14 cellular contexts compared by ENCODE assay signal in genomic region chr16:89981414-89981813, GRCh38.
A peak's percentile ranks its signal among the peaks of the same experiment; 100 is the strongest.
DNase-seq lines count a peak whose midpoint lies in the region; ATAC-seq and TF ChIP-seq lines count a peak whose summit lies in the region.
"Had no signal": no experiment of that assay in that cellular context is flagged by ENCODE, and none has a peak within 500 bp of the region (broad histone marks: within the 10 kb centered on the region; RNA-seq: fewer than 3 reads in every experiment).

No MANE protein-coding gene starts in this region.

- peaks cover 35% of the 10 kb centered on the region for H3K4me1 ChIP-seq in OCI-LY3 (ENCODE audit: low read length)

- no peaks in the 10 kb centered on the region for H3K9me3 ChIP-seq in OCI-LY3 (ENCODE audit: insufficient read depth, low read length)
- H3K9me3 ChIP-seq: spleen had no signal

- peak overlapping the region; percentile 48; the same call in 1 of the 2 replicates for H3K9ac ChIP-seq in OCI-LY3 (ENCODE audit: low read length)

- peak; percentile 30 to 58 for DNase-seq in activated CD4-positive, alpha-beta T cell treated with anti-CD3 and anti-CD28 coated beads, Interleukin-2, amount 50 U/mL, for 48 hours
- no peak for DNase-seq in activated CD4-positive, alpha-beta T cell treated with anti-CD3 and anti-CD28 coated beads, Interleukin-2, amount 50 U/mL, for 4 hours
- peak; percentile 43 for DNase-seq in stimulated activated CD8-positive, alpha-beta memory T cell treated with anti-CD3 and anti-CD28 coated beads, Interleukin-4, amount 100 ng/mL, for 48 hours
- DNase-seq in DMS114 treated with DMSO at 0.1 percent for 48 hours (lab: John Stamatoyannopoulos, UW; ENCODE audit: unreplicated experiment) (no peak), Ammon's horn (ENCODE audit: low spot score) (no peak)
- DNase-seq: activated CD8-positive, alpha-beta memory T cell treated with anti-CD3 and anti-CD28 coated beads for 24 hours; DMS 273 treated with DMSO at 0.1 percent for 48 hours; NCI-H1048; NCI-H2227 treated with DMSO at 0.1 percent for 48 hours; spleen; T-helper 17 cell had no signal

- 0 out of 2 replicates have a peak, but pooled peaks have one; percentile 7 for TF ChIP-seq CTCF in OCI-LY3 (IDR thresholded peaks at IDR 0.05; ENCODE audit: low read depth, low read length)

- H3K4me3 ChIP-seq in OCI-LY3 (ENCODE audit: low read length) = peak overlapping the region; percentile 28; the same call in 1 of the 2 replicates
- H3K4me3 ChIP-seq: spleen had no signal

- no peak overlapping the region for H2AFZ ChIP-seq in OCI-LY3 (ENCODE audit: low read depth, low read length)

- H3K4me2 ChIP-seq in OCI-LY3 (ENCODE audit: low read length) = peak overlapping the region; percentile 55

- peaks cover 34% of the 10 kb centered on the region for H3K79me2 ChIP-seq in OCI-LY3 (ENCODE audit: low read length)

- ATAC-seq in GM21717 (IDR thresholded peaks at IDR 0.05; ENCODE audit: unreplicated experiment) = peak; percentile 50
- no peak for ATAC-seq in HG02852 (IDR thresholded peaks at IDR 0.05; ENCODE audit: unreplicated experiment)
- ATAC-seq: T-helper 17 cell had no signal

- H3K27me3 ChIP-seq in OCI-LY3 (ENCODE audit: low read depth, low read length) = no peaks in the 10 kb centered on the region
- H3K27me3 ChIP-seq: spleen had no signal

- no peaks in the 10 kb centered on the region for H4K20me1 ChIP-seq in OCI-LY3 (ENCODE audit: insufficient read depth, low read length)

- H3K36me3 ChIP-seq in OCI-LY3 (replicated peaks; ENCODE audit: low read depth, low read length) = peaks cover 60% of the 10 kb centered on the region

- H3K27ac ChIP-seq in OCI-LY3 (ENCODE audit: low read length) = peak overlapping the region; percentile 94
- H3K27ac ChIP-seq: spleen had no signal

Comparison
In these comparisons a context has a peak if more than half of its experiments do, and no peak if none do; other contexts are left out.
1. DNase-seq: peak in activated CD4-positive, alpha-beta T cell treated with anti-CD3 and anti-CD28 coated beads, Interleukin-2, amount 50 U/mL, for 48 hours (2 of 2) and stimulated activated CD8-positive, alpha-beta memory T cell treated with anti-CD3 and anti-CD28 coated beads, Interleukin-4, amount 100 ng/mL, for 48 hours (single experiment); none in activated CD4-positive, alpha-beta T cell treated with anti-CD3 and anti-CD28 coated beads, Interleukin-2, amount 50 U/mL, for 4 hours (0 of 2), DMS114 treated with DMSO at 0.1 percent for 48 hours (single experiment) and Ammon's horn (single experiment).